Comparison of ENCODE assay signal across 19 cellular contexts in genomic region chr15:44317423-44317822, GRCh38. TPM values are rescaled to one million over a fixed set of nuclear protein-coding genes. Genes with fewer than 3 reads are reported as not detected.
DNase-seq lines count a peak whose midpoint lies in the region; ATAC-seq, FAIRE-seq and TF ChIP-seq lines count a peak whose summit lies in the region.
"Had no signal": no experiment of that assay in that cellular context is flagged by ENCODE, and none has a peak within 500 bp of the region (broad histone marks: within the 10 kb centered on the region; RNA-seq: fewer than 3 reads in every experiment).

No MANE protein-coding gene starts in this region.

- ATAC-seq in CD8-positive, alpha-beta T cell = no peak
- ATAC-seq in GM21576 (IDR thresholded peaks at IDR 0.05; ENCODE audit: unreplicated experiment) = no peak
- ATAC-seq: HCT116, K562 had no signal

- H3K9me3 ChIP-seq in CD8-positive, alpha-beta T cell (ENCODE audit: low read length) = no peaks in the 10 kb centered on the region
- H3K9me3 ChIP-seq in H1 (ENCODE audit: insufficient read depth in 2 of 2, low read depth in 1 of 2, low read length in 1 of 2) (no peaks in the 10 kb centered on the region), stomach (no peaks in the 10 kb centered on the region), endodermal cell (ENCODE audit: control insufficient read depth, low read length) (no peaks in the 10 kb centered on the region)

- CTCF ChIA-PET in CD8-positive, alpha-beta T cell (lab: Charles Lee) = interaction anchor here (1.7 kb wide), 1 partner anchor 21 kb away, joined by 3 read pairs; no protein-coding TSS in a partner anchor
- CTCF ChIA-PET in H1 (lab: Charles Lee; ENCODE audit: partially characterized antibody) = interaction anchor here (1.0 to 1.8 kb wide), 5 partner anchors 10 to 288 kb away, joined by 3 to 5 read pairs (median 3); no protein-coding TSS in a partner anchor

- H3K4me2 ChIP-seq in H1 (ENCODE audit: insufficient read depth in 1 of 2, low read depth in 2 of 2, low read length in 2 of 2) = no peak overlapping the region

- POLR2A ChIA-PET in CD8-positive, alpha-beta T cell (lab: Charles Lee) = no interaction called here
- POLR2A ChIA-PET in H1 (lab: Charles Lee; ENCODE audit: partially characterized antibody) = interaction anchor here (0.8 to 1.1 kb wide), 2 partner anchors 8 to 10 kb away, joined by 3 read pairs; no protein-coding TSS in a partner anchor

- H2BK15ac ChIP-seq in H1 (ENCODE audit: low read length) = no peak overlapping the region

- H3K27me3 ChIP-seq in CD8-positive, alpha-beta T cell (ENCODE audit: insufficient read depth, low read length) = no peaks in the 10 kb centered on the region
- H3K27me3 ChIP-seq in H1 (replicated peaks in 1 of 4; ENCODE audit: control insufficient read depth in 3 of 4, extremely low read depth in 1 of 4, insufficient read depth in 3 of 4, low read length in 3 of 4) (no peaks in the 10 kb centered on the region), stomach (no peaks in the 10 kb centered on the region), endodermal cell (ENCODE audit: control insufficient read depth, insufficient read depth, low read length, poor library complexity, severe bottlenecking) (no peaks in the 10 kb centered on the region)

- H3K27ac ChIP-seq in CD8-positive, alpha-beta T cell (ENCODE audit: low read depth, low read length) = no peak overlapping the region
- H3K27ac ChIP-seq in H1 (ENCODE audit: low read depth, low read length) = no peak overlapping the region
- H3K27ac ChIP-seq in stomach = no peak overlapping the region
- no peak overlapping the region for H3K27ac ChIP-seq in endodermal cell (ENCODE audit: low read depth, low read length)

- H3K18ac ChIP-seq in H1 (ENCODE audit: extremely low read depth, low read length) = no peak overlapping the region

- no peak overlapping the region for H2BK12ac ChIP-seq in H1 (ENCODE audit: low read depth, low read length)

- peak overlapping the region; percentile 53 for H3K27ac Mint-ChIP-seq in CD8-positive, alpha-beta T cell
- H3K27ac Mint-ChIP-seq in neural crest cell (ENCODE audit: unreplicated experiment) = peak overlapping the region; percentile 7
- no peak overlapping the region for H3K27ac Mint-ChIP-seq in endodermal cell

- H3K56ac ChIP-seq in H1 (replicated peaks; ENCODE audit: insufficient read length, low read depth, low read length) = no peak overlapping the region

- H4K5ac ChIP-seq in H1 (ENCODE audit: insufficient read length, low read depth, low read length) = no peak overlapping the region

- peaks cover 18% of the 10 kb centered on the region for H3K4me1 Mint-ChIP-seq in CD8-positive, alpha-beta T cell (ENCODE audit: low read depth)
- H3K4me1 Mint-ChIP-seq in neural crest cell (peaks cover 10% of the 10 kb centered on the region), endodermal cell (peaks cover 2% of the 10 kb centered on the region)

- FAIRE-seq in H1 (lab: Jason Lieb, UNC) = peak; percentile 52
- FAIRE-seq: A204.1, K562 had no signal

- TF ChIP-seq RAD21 in H1 (IDR thresholded peaks at IDR 0.05 in 1 of 2, conservative IDR thresholded peaks at IDR 0.05 in 1 of 2; ENCODE audit: low read depth in 2 of 2, low read length in 2 of 2) = no peak

- H3K23ac ChIP-seq in H1 (ENCODE audit: insufficient read length) = no peak overlapping the region

- H2BK5ac ChIP-seq in H1 (ENCODE audit: low read depth, low read length) = no peak overlapping the region

- intact Hi-C loops in CD8-positive, alpha-beta T cell (cut with DNase I, micrococcal nuclease) = no loop called here
- intact Hi-C loops in stomach (cut with DNase I; ENCODE audit: low total_unique reads) = no loop called here

- H3K4me3 ChIP-seq in CD8-positive, alpha-beta T cell (ENCODE audit: low read depth, low read length) = no peak overlapping the region
- no peak overlapping the region for H3K4me3 ChIP-seq in H1 (ENCODE audit: extremely low read depth in 1 of 4, insufficient read depth in 2 of 4, low read depth in 3 of 4, low read length in 4 of 4)
- H3K4me3 ChIP-seq in stomach = no peak overlapping the region
- no peak overlapping the region for H3K4me3 ChIP-seq in endodermal cell (ENCODE audit: low read length)
- H3K4me3 ChIP-seq: K562 had no signal

- H4K8ac ChIP-seq in H1 (ENCODE audit: extremely low read depth, insufficient read depth, low read length) = no peak overlapping the region

- 66% methylated on average over 4 of the region's 4 CpGs; no CpG with 5 or more reads in 1 of the 2 experiments for WGBS in H1 (ENCODE audit: extremely low coverage in 1 of 2, insufficient coverage in 1 of 2, insufficient read length in 1 of 2, insufficient replicate concordance in 2 of 2, low coverage in 1 of 2, low lambda C conversion rate in 2 of 2, missing lambda C conversion rate in 1 of 2), 2 experiments
- WGBS in stomach, 5 donors = 93 to 97% (median 96%) methylated on average over 4 of the region's 4 CpGs
- 66 to 81% methylated on average over 3 to 4 of the region's 4 CpGs for WGBS in endodermal cell (ENCODE audit: insufficient coverage in 1 of 2, insufficient read length in 1 of 2), 2 experiments

- TF ChIP-seq POLR2A in H1 (IDR thresholded peaks at IDR 0.05; ENCODE audit: control extremely low read depth in 1 of 2, low read depth in 2 of 2, low read length in 2 of 2) (no peak), stomach (IDR thresholded peaks at IDR 0.05) (no peak)

- no peak overlapping the region for H2AK5ac ChIP-seq in H1 (ENCODE audit: low read depth, low read length)

- H3K23me2 ChIP-seq in H1 (ENCODE audit: low read depth, low read length) = no peaks in the 10 kb centered on the region

- H3K9ac ChIP-seq in H1 (replicated peaks in 1 of 4; ENCODE audit: extremely low read depth in 1 of 4, low read depth in 3 of 4, low read length in 3 of 4) (no peak overlapping the region), endodermal cell (ENCODE audit: extremely low read depth, low read length, poor library complexity, severe bottlenecking) (no peak overlapping the region)

- no peak overlapping the region for H2AFZ ChIP-seq in H1 (ENCODE audit: low read length)

- no peak overlapping the region for H3K4me3 Mint-ChIP-seq in CD8-positive, alpha-beta T cell
- no peak overlapping the region for H3K4me3 Mint-ChIP-seq in neural crest cell
- no peak overlapping the region for H3K4me3 Mint-ChIP-seq in endodermal cell
- H3K4me3 Mint-ChIP-seq: CD4-positive, alpha-beta memory T cell had no signal

- no peaks in the 10 kb centered on the region for H3K9me3 Mint-ChIP-seq in CD8-positive, alpha-beta T cell
- H3K9me3 Mint-ChIP-seq in neural crest cell (no peaks in the 10 kb centered on the region), endodermal cell (no peaks in the 10 kb centered on the region)
- H3K9me3 Mint-ChIP-seq: CD4-positive, alpha-beta memory T cell had no signal

- TF ChIP-seq EP300 in H1 (IDR thresholded peaks at IDR 0.05; ENCODE audit: borderline replicate concordance in 1 of 2, low read depth in 2 of 2, low read length in 2 of 2) = no peak
- TF ChIP-seq EP300 in stomach (IDR thresholded peaks at IDR 0.05) = no peak

- no peak overlapping the region for H2BK120ac ChIP-seq in H1 (replicated peaks; ENCODE audit: low read depth, low read length)

- no peak overlapping the region for H3K4ac ChIP-seq in H1 (replicated peaks; ENCODE audit: insufficient read length, low read depth, low read length)

- H4K20me1 ChIP-seq in H1 (replicated peaks in 1 of 2; ENCODE audit: control insufficient read depth in 1 of 2, insufficient read depth in 2 of 2, low read length in 2 of 2) = no peaks in the 10 kb centered on the region

- H4K91ac ChIP-seq in H1 (replicated peaks; ENCODE audit: insufficient read length, low read length) = no peak overlapping the region

- no peaks in the 10 kb centered on the region for H3K36me3 ChIP-seq in CD8-positive, alpha-beta T cell (ENCODE audit: insufficient read depth, low read length)
- H3K36me3 ChIP-seq in H1 (ENCODE audit: control insufficient read depth in 2 of 4, insufficient read depth in 4 of 4, low read length in 3 of 4) (no peaks in the 10 kb centered on the region), stomach (peaks cover 0 to 8% (median 3%) of the 10 kb centered on the region in 4 donors), endodermal cell (ENCODE audit: control insufficient read depth, insufficient read depth, low read length) (no peaks in the 10 kb centered on the region)

- no peaks in the 10 kb centered on the region for H3K27me3 Mint-ChIP-seq in CD8-positive, alpha-beta T cell (ENCODE audit: low read depth)
- H3K27me3 Mint-ChIP-seq in neural crest cell (ENCODE audit: low read depth) = no peaks in the 10 kb centered on the region
- no peaks in the 10 kb centered on the region for H3K27me3 Mint-ChIP-seq in endodermal cell (ENCODE audit: insufficient read depth)
- H3K27me3 Mint-ChIP-seq: CD4-positive, alpha-beta memory T cell had no signal

- DNase-seq in CD8-positive, alpha-beta T cell = no peak
- DNase-seq in MV-4-11 (lab: John Stamatoyannopoulos, UW) (peak; percentile 27), H1 (ENCODE audit: low read depth in 1 of 2, low spot score in 2 of 2) (no peak), neural crest cell (ENCODE audit: low read depth, low spot score) (no peak), stomach (no peak), LoVo (ENCODE audit: low spot score) (no peak), endodermal cell (no peak)
- DNase-seq: CD4-positive, alpha-beta memory T cell; DMS53; EL; NCI-H1417 treated with DMSO at 0.1 percent for 48 hours; NCI-H187 treated with DMSO at 0.1 percent for 48 hours; NCI-H226; NCI-H524 treated with DMSO at 0.1 percent for 48 hours; PC-3 had no signal

- H3K79me2 ChIP-seq in H1 (ENCODE audit: control insufficient read depth in 1 of 2, insufficient read depth in 2 of 2, low read length in 2 of 2) = no peaks in the 10 kb centered on the region

- H3K36me3 Mint-ChIP-seq in CD8-positive, alpha-beta T cell = peaks cover 8% of the 10 kb centered on the region
- H3K36me3 Mint-ChIP-seq in neural crest cell (ENCODE audit: low read depth) = no peaks in the 10 kb centered on the region
- peaks cover 9% of the 10 kb centered on the region for H3K36me3 Mint-ChIP-seq in endodermal cell (ENCODE audit: low read depth)

- no peaks in the 10 kb centered on the region for H3K4me1 ChIP-seq in CD8-positive, alpha-beta T cell (ENCODE audit: insufficient read depth, low read length)
- H3K4me1 ChIP-seq in H1 (replicated peaks in 1 of 4; ENCODE audit: control insufficient read depth in 3 of 4, insufficient read depth in 4 of 4, low read length in 3 of 4) = no peaks in the 10 kb centered on the region; a peak in 1 of 7 replicates
- peaks cover 0 to 21% (median 5%) of the 10 kb centered on the region in 4 donors for H3K4me1 ChIP-seq in stomach
- no peaks in the 10 kb centered on the region for H3K4me1 ChIP-seq in endodermal cell (ENCODE audit: control insufficient read depth, insufficient read depth, low read length)

- no peak for TF ChIP-seq CTCF in CD8-positive, alpha-beta T cell (IDR thresholded peaks at IDR 0.05)
- no peak for TF ChIP-seq CTCF in H1 (IDR thresholded peaks at IDR 0.05; ENCODE audit: control extremely low read depth in 1 of 3, insufficient read depth in 1 of 3, low read depth in 1 of 3, low read length in 3 of 3)
- no peak for TF ChIP-seq CTCF in neural crest cell (conservative IDR thresholded peaks at IDR 0.05)
- no peak for TF ChIP-seq CTCF in stomach (IDR thresholded peaks at IDR 0.05)
- TF ChIP-seq CTCF in endodermal cell (conservative IDR thresholded peaks at IDR 0.05) = no peak

- H3K79me1 ChIP-seq in H1 (ENCODE audit: low read depth, low read length) = no peaks in the 10 kb centered on the region

- no peak overlapping the region for H2BK20ac ChIP-seq in H1 (ENCODE audit: low read length)

- H3K14ac ChIP-seq in H1 (ENCODE audit: insufficient read length) = no peak overlapping the region

RNA-seq across cellular contexts. Expression of gene GOLM2, which starts 28.9 kb away (rescaled TPM):
- 10 to 100 TPM; 31.4 to 31.8 TPM for total RNA-seq in CD8-positive, alpha-beta T cell
- 35.4 and 41.2 TPM in 2 replicates for total RNA-seq in H1 (2021; fragmentation: NEBNext Ultra II Directional; extraction: Animal tissue kit (Norgen Biotek cat#: 25700))
- polyA plus RNA-seq in H1 (2011; rRNA removed) = 8.7 and 9.1 TPM in 2 replicates
- polyA plus RNA-seq in H1 (2011; cell fraction: cytosol; rRNA removed) = 10.8 TPM
- 17.4 TPM for polyA plus RNA-seq in H1 (2011; cell fraction: nucleus; rRNA removed)
- polyA plus RNA-seq in H1 (2012, experiment 1 of 2) = 13.5 to 28.6 TPM (median 15.2 TPM) in 4 replicates
- polyA plus RNA-seq in H1 (2012, experiment 2 of 2) = 3.8 TPM
- polyA plus RNA-seq in H1 (2013, experiment 1 of 2) = 43.5 TPM
- polyA plus RNA-seq in H1 (2013, experiment 2 of 2) = 44.3 TPM
- polyA minus RNA-seq in H1 (2011; rRNA and poly(A)+ RNA removed) = 11.0 and 17.1 TPM in 2 replicates
- polyA minus RNA-seq in H1 (2011; cell fraction: cytosol; rRNA and poly(A)+ RNA removed) = 16.0 TPM
- polyA minus RNA-seq in H1 (2011; cell fraction: nucleus; rRNA and poly(A)+ RNA removed) = 28.5 TPM
- 63.6 and 64.8 TPM in 2 replicates for total RNA-seq in neural crest cell
- total RNA-seq in stomach = 100 to 1,000 TPM in 1 of 5 donors, 10 to 100 TPM in 4; 29.5 to 113 (median 67.2) TPM
- polyA plus RNA-seq in stomach = 10 to 100 TPM; 19.6 to 33.0 (median 25.7) TPM
- 10 to 100 TPM; 48.1 to 57.0 TPM for total RNA-seq in endodermal cell
- 45.2 TPM for polyA plus RNA-seq in endodermal cell (2013, experiment 1 of 2)
- 45.8 TPM for polyA plus RNA-seq in endodermal cell (2013, experiment 2 of 2)
